ENCODE assay signal across 8 cellular contexts in genomic region chr3:130480736-130481135, GRCh38. TPM values are rescaled to one million over a fixed set of nuclear protein-coding genes. Genes with fewer than 3 reads are reported as not detected.
A peak's percentile ranks its signal among the peaks of the same experiment; 100 is the strongest.
DNase-seq lines count a peak whose midpoint lies in the region; ATAC-seq and TF ChIP-seq lines count a peak whose summit lies in the region.

No MANE protein-coding gene starts in this region.

- ATAC-seq in left lobe of liver = no peak
- ATAC-seq in HG03159 (IDR thresholded peaks at IDR 0.05; ENCODE audit: unreplicated experiment) = no peak
- no peak for ATAC-seq in HG02571 (IDR thresholded peaks at IDR 0.05; ENCODE audit: unreplicated experiment)

- DNase-seq in GM10266 (ENCODE audit: extremely low spot score) (no peak), NCI-H226 (peak; percentile 17), esophagus muscularis mucosa (ENCODE audit: extremely low spot score) (no peak), ovary (peak; percentile 21 to 48 (median 41)), left lobe of liver (ENCODE audit: low spot score) (no peak), pons (ENCODE audit: low spot score) (no peak)

- no peaks in the 10 kb centered on the region for H3K9me3 ChIP-seq in esophagus muscularis mucosa
- H3K9me3 ChIP-seq in ovary = no peaks in the 10 kb centered on the region

- intact Hi-C loops in esophagus muscularis mucosa (cut with DNase I) = no loop called here
- intact Hi-C loops in ovary (cut with DNase I) = no loop called here

- no peak overlapping the region for H3K4me3 ChIP-seq in esophagus muscularis mucosa
- H3K4me3 ChIP-seq in ovary = no peak overlapping the region

- H3K27ac ChIP-seq in esophagus muscularis mucosa (replicated peaks in 1 of 4) (no peak overlapping the region), ovary (no peak overlapping the region)

- H3K27me3 ChIP-seq in esophagus muscularis mucosa = no peaks in the 10 kb centered on the region
- H3K27me3 ChIP-seq in ovary = no peaks in the 10 kb centered on the region

- WGBS in esophagus muscularis mucosa = 18% methylated on average over 4 of the region's 4 CpGs
- 6 to 10% (median 7%) methylated on average over 4 of the region's 4 CpGs for WGBS in ovary, 3 donors

- TF ChIP-seq CTCF in GM10266 (IDR thresholded peaks at IDR 0.05; ENCODE audit: control insufficient read depth, insufficient read depth, low read depth, missing control alignments) (peak; percentile 8), esophagus muscularis mucosa (IDR thresholded peaks at IDR 0.05) (peak in 2 of 3 experiments; percentile 15 to 37), ovary (IDR thresholded peaks at IDR 0.05) (peak in 1 of 3 donors; percentile 30)

- no peaks in the 10 kb centered on the region for H3K4me1 ChIP-seq in esophagus muscularis mucosa
- no peaks in the 10 kb centered on the region for H3K4me1 ChIP-seq in ovary (ENCODE audit: insufficient read depth)

- TF ChIP-seq POLR2A in esophagus muscularis mucosa (IDR thresholded peaks at IDR 0.05; ENCODE audit: low read depth) (no peak), ovary (IDR thresholded peaks at IDR 0.05) (no peak)

- no peaks in the 10 kb centered on the region for H3K36me3 ChIP-seq in esophagus muscularis mucosa
- no peaks in the 10 kb centered on the region for H3K36me3 ChIP-seq in ovary

- no peak for TF ChIP-seq EP300 in esophagus muscularis mucosa (IDR thresholded peaks at IDR 0.05)
- no peak for TF ChIP-seq EP300 in ovary (IDR thresholded peaks at IDR 0.05)

RNA-seq across cellular contexts. Expression of gene COL6A6, which starts 36.2 kb away (rescaled TPM):
- under 1 TPM; under 0.01 to 0.17 (median 0.12) TPM for total RNA-seq in esophagus muscularis mucosa
- under 1 TPM; 0.13 to 0.71 (median 0.25) TPM for total RNA-seq in ovary
- 1 to 10 TPM in 1 of 2 donors, under 1 TPM in 1; 0.21 to 1.0 TPM for polyA plus RNA-seq in ovary
- 0.03 TPM for total RNA-seq in left lobe of liver

Comparison
In these comparisons a context has a peak if more than half of its experiments do, and no peak if none do; other contexts are left out.
1. DNase-seq: peak in NCI-H226 (single experiment) and ovary (5 of 5); none in GM10266 (single experiment), esophagus muscularis mucosa (single experiment), left lobe of liver (single experiment) and pons (single experiment).